In genomic region chr15:67125589-67126502, GRCh38 we compare ENCODE assay signal across 8 cellular contexts.
DNase-seq lines count a peak whose midpoint lies in the region; ATAC-seq lines count a peak whose summit lies in the region.

No MANE protein-coding gene starts in this region.

- POLR2A ChIA-PET in activated naive CD8-positive, alpha-beta T cell treated with anti-CD3 and anti-CD28 coated beads, Interleukin-2, amount 10 ng/mL, durations not matched to agents 7 days and 5 days (lab: Charles Lee) = interaction anchor here (3.1 kb wide), 1 partner anchor 9 kb away, joined by 14 read pairs; no protein-coding TSS in a partner anchor

- no peaks in the 10 kb centered on the region for H3K27me3 Mint-ChIP-seq in activated naive CD4-positive, alpha-beta T cell treated with anti-CD3 and anti-CD28 coated beads for 36 hours (ENCODE audit: low read depth)
- no peaks in the 10 kb centered on the region for H3K27me3 Mint-ChIP-seq in activated naive CD8-positive, alpha-beta T cell treated with anti-CD3 and anti-CD28 coated beads, Interleukin-2, amount 10 ng/mL, durations not matched to agents 7 days and 5 days
- no peaks in the 10 kb centered on the region for H3K27me3 Mint-ChIP-seq in stimulated activated naive B cell treated with anti-CD40 and anti-IgM and Interleukin-4, amounts not matched to agents 10 μg/mL and 1 μg/mL and 100 μg/mL, for 72 hours

- peak overlapping the region; percentile 11 for H3K27ac Mint-ChIP-seq in activated naive CD4-positive, alpha-beta T cell treated with anti-CD3 and anti-CD28 coated beads for 36 hours
- peak overlapping the region in 1 of 2 donors; percentile 68 for H3K27ac Mint-ChIP-seq in activated naive CD4-positive, alpha-beta T cell treated with anti-CD3 and anti-CD28 coated beads, Interleukin-2, amount 50 U/mL, for 72 hours
- H3K27ac Mint-ChIP-seq in activated naive CD8-positive, alpha-beta T cell treated with anti-CD3 and anti-CD28 coated beads, Interleukin-2, amount 10 ng/mL, durations not matched to agents 7 days and 5 days = no peak overlapping the region
- peak overlapping the region; percentile 88 for H3K27ac Mint-ChIP-seq in stimulated activated naive B cell treated with anti-CD40 and anti-IgM and Interleukin-4, amounts not matched to agents 10 μg/mL and 1 μg/mL and 100 μg/mL, for 72 hours

- no peak for ATAC-seq in activated naive CD4-positive, alpha-beta T cell treated with anti-CD3 and anti-CD28 coated beads, Interleukin-2, amount 50 U/mL, for 72 hours
- no peak for ATAC-seq in activated naive CD8-positive, alpha-beta T cell treated with anti-CD3 and anti-CD28 coated beads, Interleukin-2, amount 10 ng/mL, durations not matched to agents 7 days and 5 days (ENCODE audit: low read depth)
- ATAC-seq in stimulated activated naive B cell treated with anti-CD40 and anti-IgM and Interleukin-4, amounts not matched to agents 10 μg/mL and 1 μg/mL and 100 μg/mL, for 72 hours (replicated peaks) = no peak
- no peak for ATAC-seq in GM21528 (IDR thresholded peaks at IDR 0.05; ENCODE audit: low FRiP score, unreplicated experiment)
- ATAC-seq in GM21786 (IDR thresholded peaks at IDR 0.05; ENCODE audit: unreplicated experiment) = no peak

- H3K4me1 Mint-ChIP-seq in activated naive CD4-positive, alpha-beta T cell treated with anti-CD3 and anti-CD28 coated beads for 36 hours (ENCODE audit: low read depth) = peaks cover 59% of the 10 kb centered on the region
- peaks cover 25% of the 10 kb centered on the region for H3K4me1 Mint-ChIP-seq in activated naive CD8-positive, alpha-beta T cell treated with anti-CD3 and anti-CD28 coated beads, Interleukin-2, amount 10 ng/mL, durations not matched to agents 7 days and 5 days
- peaks cover 57 to 85% of the 10 kb centered on the region in 2 donors for H3K4me1 Mint-ChIP-seq in stimulated activated naive B cell treated with anti-CD40 and anti-IgM and Interleukin-4, amounts not matched to agents 10 μg/mL and 1 μg/mL and 100 μg/mL, for 72 hours

- peaks cover 4% of the 10 kb centered on the region for H3K36me3 Mint-ChIP-seq in activated naive CD4-positive, alpha-beta T cell treated with anti-CD3 and anti-CD28 coated beads for 36 hours (ENCODE audit: low read depth)
- H3K36me3 Mint-ChIP-seq in activated naive CD4-positive, alpha-beta T cell treated with anti-CD3 and anti-CD28 coated beads, Interleukin-2, amount 50 U/mL, for 72 hours = peaks cover 0 to 31% of the 10 kb centered on the region in 2 donors
- H3K36me3 Mint-ChIP-seq in activated naive CD8-positive, alpha-beta T cell treated with anti-CD3 and anti-CD28 coated beads, Interleukin-2, amount 10 ng/mL, durations not matched to agents 7 days and 5 days = peaks cover 5% of the 10 kb centered on the region
- H3K36me3 Mint-ChIP-seq in stimulated activated naive B cell treated with anti-CD40 and anti-IgM and Interleukin-4, amounts not matched to agents 10 μg/mL and 1 μg/mL and 100 μg/mL, for 72 hours = peaks cover 15 to 25% of the 10 kb centered on the region in 2 donors

- H3K9me3 Mint-ChIP-seq in activated naive CD4-positive, alpha-beta T cell treated with anti-CD3 and anti-CD28 coated beads for 36 hours = no peaks in the 10 kb centered on the region
- no peaks in the 10 kb centered on the region for H3K9me3 Mint-ChIP-seq in activated naive CD4-positive, alpha-beta T cell treated with anti-CD3 and anti-CD28 coated beads, Interleukin-2, amount 50 U/mL, for 72 hours
- no peaks in the 10 kb centered on the region for H3K9me3 Mint-ChIP-seq in activated naive CD8-positive, alpha-beta T cell treated with anti-CD3 and anti-CD28 coated beads, Interleukin-2, amount 10 ng/mL, durations not matched to agents 7 days and 5 days
- H3K9me3 Mint-ChIP-seq in stimulated activated naive B cell treated with anti-CD40 and anti-IgM and Interleukin-4, amounts not matched to agents 10 μg/mL and 1 μg/mL and 100 μg/mL, for 72 hours = no peaks in the 10 kb centered on the region

- DNase-seq in activated naive CD4-positive, alpha-beta T cell treated with anti-CD3 and anti-CD28 coated beads for 36 hours = no peak
- no peak for DNase-seq in activated naive CD4-positive, alpha-beta T cell treated with anti-CD3 and anti-CD28 coated beads, Interleukin-2, amount 50 U/mL, for 72 hours (ENCODE audit: low spot score in 2 of 2)
- DNase-seq in activated naive CD8-positive, alpha-beta T cell treated with anti-CD3 and anti-CD28 coated beads, Interleukin-2, amount 10 ng/mL, durations not matched to agents 7 days and 5 days = peak; percentile 17
- DNase-seq in hepatic stellate cell (ENCODE audit: low spot score) (peak; percentile 95), cerebellum (ENCODE audit: low spot score) (no peak)
- no peak for DNase-seq in stimulated activated naive B cell treated with anti-CD40 and anti-IgM and Interleukin-4, amounts not matched to agents 10 μg/mL and 1 μg/mL and 100 μg/mL, for 72 hours

- intact Hi-C loops in activated naive CD4-positive, alpha-beta T cell treated with anti-CD3 and anti-CD28 coated beads for 36 hours (cut with micrococcal nuclease) = no loop called here

- no peak overlapping the region for H3K4me3 Mint-ChIP-seq in activated naive CD4-positive, alpha-beta T cell treated with anti-CD3 and anti-CD28 coated beads for 36 hours
- H3K4me3 Mint-ChIP-seq in activated naive CD8-positive, alpha-beta T cell treated with anti-CD3 and anti-CD28 coated beads, Interleukin-2, amount 10 ng/mL, durations not matched to agents 7 days and 5 days = no peak overlapping the region
- H3K4me3 Mint-ChIP-seq in stimulated activated naive B cell treated with anti-CD40 and anti-IgM and Interleukin-4, amounts not matched to agents 10 μg/mL and 1 μg/mL and 100 μg/mL, for 72 hours = peak overlapping the region in 1 of 2 donors; percentile 30

- CTCF ChIA-PET in activated naive CD4-positive, alpha-beta T cell treated with anti-CD3 and anti-CD28 coated beads for 36 hours (lab: Charles Lee) = no interaction called here

Comparison
In these comparisons a context has a peak if more than half of its experiments do, and no peak if none do; other contexts are left out.
1. DNase-seq: peak in activated naive CD8-positive, alpha-beta T cell treated with anti-CD3 and anti-CD28 coated beads, Interleukin-2, amount 10 ng/mL, durations not matched to agents 7 days and 5 days (single experiment) and hepatic stellate cell (single experiment); none in activated naive CD4-positive, alpha-beta T cell treated with anti-CD3 and anti-CD28 coated beads for 36 hours (single experiment), activated naive CD4-positive, alpha-beta T cell treated with anti-CD3 and anti-CD28 coated beads, Interleukin-2, amount 50 U/mL, for 72 hours (0 of 2), stimulated activated naive B cell treated with anti-CD40 and anti-IgM and Interleukin-4, amounts not matched to agents 10 μg/mL and 1 μg/mL and 100 μg/mL, for 72 hours (single experiment) and cerebellum (single experiment).